Comparison of ENCODE assay signal across 8 cellular contexts in genomic region chrX:47581731-47582647, GRCh38. TPM values are rescaled to one million over a fixed set of nuclear protein-coding genes. Genes with fewer than 3 reads are reported as not detected.
DNase-seq lines count a peak whose midpoint lies in the region; ATAC-seq and TF ChIP-seq lines count a peak whose summit lies in the region.

TIMP1 (plus strand) TSS chrX:47582436; CDS start chrX:47583416, 980 bp downstream.

- DNase-seq in HFFc6 (peak; percentile 91), NCI-H146 treated with DMSO at 0.1 percent for 48 hours (lab: John Stamatoyannopoulos, UW; ENCODE audit: unreplicated experiment) (peak; percentile 40), chondrocyte (ENCODE audit: low spot score) (peak; percentile 97), kidney glomerular epithelial cell (lab: John Stamatoyannopoulos, UW) (peak; percentile 74)
- DNase-seq in activated CD4-positive, alpha-beta T cell treated with anti-CD3 and anti-CD28 coated beads for 24 hours (ENCODE audit: low read depth in 2 of 2): peak; percentile 57 to 70
- DNase-seq in stimulated activated CD4-positive, alpha-beta T cell treated with anti-CD3 and anti-CD28 coated beads, Interleukin-1b, Interleukin-23, amount 100 ng/mL, for 1 hour (ENCODE audit: low read depth in 2 of 2): peak; percentile 44 to 51

- no peak for ATAC-seq in HG02970 (IDR thresholded peaks at IDR 0.05; ENCODE audit: low FRiP score, unreplicated experiment)

- H3K9me3 Mint-ChIP-seq in HFFc6 (no peaks in the 10 kb centered on the region), chondrocyte (ENCODE audit: low read depth) (no peaks in the 10 kb centered on the region)

- H3K36me3 Mint-ChIP-seq in HFFc6 (ENCODE audit: low read depth) (peaks cover 13% of the 10 kb centered on the region), chondrocyte (ENCODE audit: low read depth) (peaks cover 4% of the 10 kb centered on the region)

- TF ChIP-seq CTCF in HFFc6 (IDR thresholded peaks at IDR 0.05): 0 out of 2 replicates have a peak, but pooled peaks have one; percentile 7
- no peak for TF ChIP-seq CTCF in chondrocyte (IDR thresholded peaks at IDR 0.05)

- H3K4me3 Mint-ChIP-seq in HFFc6: peak within 1 kb of the TSS; percentile 90
- H3K4me3 Mint-ChIP-seq in chondrocyte (ENCODE audit: unreplicated experiment): peak within 1 kb of the TSS; percentile 67

- H3K27ac Mint-ChIP-seq in HFFc6 (peak within 1 kb of the TSS; percentile 89), chondrocyte (ENCODE audit: unreplicated experiment) (peak within 1 kb of the TSS; percentile 83)

- H3K4me3 ChIP-seq in GM08714 (ENCODE audit: low read length): peak within 1 kb of the TSS; percentile 52

- H3K27me3 Mint-ChIP-seq in HFFc6 (ENCODE audit: insufficient read depth) (peaks cover 4% of the 10 kb centered on the region), chondrocyte (ENCODE audit: low read depth) (no peaks in the 10 kb centered on the region)

- H3K4me1 Mint-ChIP-seq in HFFc6 (ENCODE audit: low read depth) (peaks cover 60% of the 10 kb centered on the region), chondrocyte (ENCODE audit: low read depth) (peaks cover 56% of the 10 kb centered on the region)

RNA-seq across cellular contexts. Expression of gene TIMP1, which starts in this region (rescaled TPM):
- total RNA-seq in HFFc6 (2021; fragmentation: NEBNext Ultra II Directional; extraction: Animal tissue kit (Norgen Biotek cat#: 25700)): 1,000 to 10,000 TPM in 3 of 6 experiments, 100 to 1,000 TPM in 3; 815 to 1,568 (median 980) TPM
- total RNA-seq in chondrocyte: 599 to 671 TPM (median 633 TPM) in 3 replicates

Comparison
In these comparisons a context has a peak if more than half of its experiments do, and no peak if none do; other contexts are left out.
1. DNase-seq: peak in every context shown above with its lines; median percentile 97 in chondrocyte; 91 in HFFc6; 74 in kidney glomerular epithelial cell; 64 in activated CD4-positive, alpha-beta T cell treated with anti-CD3 and anti-CD28 coated beads for 24 hours; 48 in stimulated activated CD4-positive, alpha-beta T cell treated with anti-CD3 and anti-CD28 coated beads, Interleukin-1b, Interleukin-23, amount 100 ng/mL, for 1 hour; 40 in NCI-H146 treated with DMSO at 0.1 percent for 48 hours.